Comparison of ENCODE assay signal across 1 cellular context in the genomic region with DNA sequence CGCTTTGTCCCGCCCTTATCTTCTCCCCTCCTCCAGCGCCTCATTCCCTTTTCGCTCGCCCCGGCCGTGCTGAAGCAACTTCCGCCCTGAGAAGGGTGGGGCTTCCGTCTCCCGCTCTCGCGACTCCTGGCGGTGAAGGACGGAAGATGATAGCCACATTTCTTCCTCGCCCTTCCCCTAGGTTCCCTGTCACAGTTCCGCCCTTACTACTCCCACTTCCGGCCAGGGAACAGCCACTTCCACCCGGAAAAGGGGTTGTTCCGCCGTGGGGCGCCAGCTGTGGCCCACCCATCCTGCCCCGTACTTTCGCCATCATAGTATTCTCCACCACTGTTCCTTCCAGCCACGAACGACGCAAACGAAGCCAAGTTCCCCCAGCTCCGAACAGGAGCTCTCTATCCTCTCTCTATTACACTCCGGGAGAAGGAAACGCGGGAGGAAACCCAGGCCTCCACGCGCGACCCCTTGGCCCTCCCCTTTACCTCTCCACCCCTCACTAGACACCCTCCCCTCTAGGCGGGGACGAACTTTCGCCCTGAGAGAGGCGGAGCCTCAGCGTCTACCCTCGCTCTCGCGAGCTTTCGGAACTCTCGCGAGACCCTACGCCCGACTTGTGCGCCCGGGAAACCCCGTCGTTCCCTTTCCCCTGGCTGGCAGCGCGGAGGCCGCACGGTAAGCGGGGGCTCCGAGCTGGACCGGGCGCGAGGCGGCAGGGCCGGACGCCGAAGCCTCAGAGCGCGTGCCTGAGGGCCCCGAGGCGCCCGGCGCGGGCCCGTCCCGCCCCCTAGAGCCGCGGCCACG.
TF ChIP-seq lines count a peak whose summit lies in the region.

A gene (plus strand): TSS at position 638 of the 801 bp plus-strand sequence. CDS start 520 bp downstream, outside the sequence.

TF ChIP-seq in HEK293, 187 proteins besides CTCF, POLR2A, EP300 and RAD21 (continued from another document and continues in another):
- TF ChIP-seq, protein P1, sequence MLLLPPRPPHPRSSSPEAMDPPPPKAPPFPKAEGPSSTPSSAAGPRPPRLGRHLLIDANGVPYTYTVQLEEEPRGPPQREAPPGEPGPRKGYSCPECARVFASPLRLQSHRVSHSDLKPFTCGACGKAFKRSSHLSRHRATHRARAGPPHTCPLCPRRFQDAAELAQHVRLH (tag by site-specific recombination; IDR thresholded peaks at IDR 0.05): peak; percentile 99
- TF ChIP-seq, protein P2, sequence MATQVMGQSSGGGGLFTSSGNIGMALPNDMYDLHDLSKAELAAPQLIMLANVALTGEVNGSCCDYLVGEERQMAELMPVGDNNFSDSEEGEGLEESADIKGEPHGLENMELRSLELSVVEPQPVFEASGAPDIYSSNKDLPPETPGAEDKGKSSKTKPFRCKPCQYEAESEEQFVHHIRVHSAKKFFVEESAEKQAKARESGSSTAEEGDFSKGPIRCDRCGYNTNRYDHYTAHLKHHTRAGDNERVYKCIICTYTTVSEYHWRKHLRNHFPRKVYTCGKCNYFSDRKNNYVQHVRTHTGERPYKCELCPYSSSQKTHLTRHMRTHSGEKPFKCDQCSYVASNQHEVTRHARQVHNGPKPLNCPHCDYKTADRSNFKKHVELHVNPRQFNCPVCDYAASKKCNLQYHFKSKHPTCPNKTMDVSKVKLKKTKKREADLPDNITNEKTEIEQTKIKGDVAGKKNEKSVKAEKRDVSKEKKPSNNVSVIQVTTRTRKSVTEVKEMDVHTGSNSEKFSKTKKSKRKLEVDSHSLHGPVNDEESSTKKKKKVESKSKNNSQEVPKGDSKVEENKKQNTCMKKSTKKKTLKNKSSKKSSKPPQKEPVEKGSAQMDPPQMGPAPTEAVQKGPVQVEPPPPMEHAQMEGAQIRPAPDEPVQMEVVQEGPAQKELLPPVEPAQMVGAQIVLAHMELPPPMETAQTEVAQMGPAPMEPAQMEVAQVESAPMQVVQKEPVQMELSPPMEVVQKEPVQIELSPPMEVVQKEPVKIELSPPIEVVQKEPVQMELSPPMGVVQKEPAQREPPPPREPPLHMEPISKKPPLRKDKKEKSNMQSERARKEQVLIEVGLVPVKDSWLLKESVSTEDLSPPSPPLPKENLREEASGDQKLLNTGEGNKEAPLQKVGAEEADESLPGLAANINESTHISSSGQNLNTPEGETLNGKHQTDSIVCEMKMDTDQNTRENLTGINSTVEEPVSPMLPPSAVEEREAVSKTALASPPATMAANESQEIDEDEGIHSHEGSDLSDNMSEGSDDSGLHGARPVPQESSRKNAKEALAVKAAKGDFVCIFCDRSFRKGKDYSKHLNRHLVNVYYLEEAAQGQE (tag by site-specific recombination; IDR thresholded peaks at IDR 0.05): 0 out of 2 replicates have a peak, but pooled peaks have one; percentile 58
- TF ChIP-seq ZNF423 (tag by site-specific recombination; IDR thresholded peaks at IDR 0.05) (no peak), ZNF747 (tag by site-specific recombination; IDR thresholded peaks at IDR 0.05) (no peak), KLF16 (tag by site-specific recombination; IDR thresholded peaks at IDR 0.05) (peak; percentile 100), ZNF677 (tag by site-specific recombination; IDR thresholded peaks at IDR 0.05) (peak; percentile 73), ZNF404 (tag by site-specific recombination; IDR thresholded peaks at IDR 0.05) (no peak), ZNF560 (tag by site-specific recombination; IDR thresholded peaks at IDR 0.05; ENCODE audit: borderline replicate concordance) (no peak), ZNF837 (tag by site-specific recombination; IDR thresholded peaks at IDR 0.05) (no peak), YY2 (tag by site-specific recombination; IDR thresholded peaks at IDR 0.05) (peak; percentile 95), ZNF76 (tag by site-specific recombination; IDR thresholded peaks at IDR 0.05; ENCODE audit: borderline replicate concordance, low read depth) (peak; percentile 90), ZBTB48 (tag by site-specific recombination; IDR thresholded peaks at IDR 0.05) (peak; percentile 96), PRDM1 (tag by site-specific recombination; IDR thresholded peaks at IDR 0.05) (peak; percentile 96), ZBTB20 (tag by site-specific recombination; IDR thresholded peaks at IDR 0.05) (peak; percentile 96), ZBTB7A (tag by site-specific recombination; IDR thresholded peaks at IDR 0.05; ENCODE audit: low read depth) (peak; percentile 100), ZNF544 (tag by site-specific recombination; IDR thresholded peaks at IDR 0.05) (no peak), BCL11A (tag by site-specific recombination; IDR thresholded peaks at IDR 0.05; ENCODE audit: low read depth) (peak; percentile 91), TRIM28 (IDR thresholded peaks at IDR 0.05; ENCODE audit: borderline replicate concordance, low read length) (peak; percentile 47; the same call in 1 of the 2 replicates), ZNF530 (tag by site-specific recombination; IDR thresholded peaks at IDR 0.05; ENCODE audit: low read depth) (no peak), ZNF48 (tag by site-specific recombination; IDR thresholded peaks at IDR 0.05) (no peak), ZNF133 (tag by site-specific recombination; IDR thresholded peaks at IDR 0.05) (no peak), ZNF292 (tag by site-specific recombination; IDR thresholded peaks at IDR 0.05; ENCODE audit: borderline replicate concordance, low read depth) (no peak), ZNF266 (tag by site-specific recombination; IDR thresholded peaks at IDR 0.05; ENCODE audit: low read depth) (no peak), ZNF391 (tag by site-specific recombination; IDR thresholded peaks at IDR 0.05; ENCODE audit: borderline replicate concordance, low read depth) (peak; percentile 86; the same call in 1 of the 2 replicates), ZNF624 (tag by site-specific recombination; IDR thresholded peaks at IDR 0.05) (no peak), ZNF670 (tag by site-specific recombination; IDR thresholded peaks at IDR 0.05; ENCODE audit: low read depth) (no peak), KLF10 (tag by site-specific recombination; IDR thresholded peaks at IDR 0.05) (peak; percentile 55), HOXD13 (CRISPR knock-in tag; IDR thresholded peaks at IDR 0.05; ENCODE audit: borderline replicate concordance) (no peak), ZNF658 (tag by site-specific recombination; IDR thresholded peaks at IDR 0.05) (no peak), ZNF274 (IDR thresholded peaks at IDR 0.05; ENCODE audit: low read length) (no peak), ZNF274 (tag by site-specific recombination; IDR thresholded peaks at IDR 0.05; ENCODE audit: borderline replicate concordance) (no peak), ZNF239 (tag by site-specific recombination; IDR thresholded peaks at IDR 0.05) (peak; percentile 74; the same call in 1 of the 2 replicates), ZNF19 (tag by site-specific recombination; IDR thresholded peaks at IDR 0.05; ENCODE audit: low read depth) (no peak), ZEB2 (tag by site-specific recombination; IDR thresholded peaks at IDR 0.05) (peak; percentile 98), GLIS2 (tag by site-specific recombination; IDR thresholded peaks at IDR 0.05) (peak; percentile 100), ZNF311 (tag by site-specific recombination; IDR thresholded peaks at IDR 0.05; ENCODE audit: borderline replicate concordance) (no peak), ZNF23 (tag by site-specific recombination; IDR thresholded peaks at IDR 0.05; ENCODE audit: borderline replicate concordance) (no peak)
- TF ChIP-seq, protein P3, sequence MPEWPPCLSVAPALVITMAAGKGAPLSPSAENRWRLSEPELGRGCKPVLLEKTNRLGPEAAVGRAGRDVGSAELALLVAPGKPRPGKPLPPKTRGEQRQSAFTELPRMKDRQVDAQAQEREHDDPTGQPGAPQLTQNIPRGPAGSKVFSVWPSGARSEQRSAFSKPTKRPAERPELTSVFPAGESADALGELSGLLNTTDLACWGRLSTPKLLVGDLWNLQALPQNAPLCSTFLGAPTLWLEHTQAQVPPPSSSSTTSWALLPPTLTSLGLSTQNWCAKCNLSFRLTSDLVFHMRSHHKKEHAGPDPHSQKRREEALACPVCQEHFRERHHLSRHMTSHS (tag by site-specific recombination; IDR thresholded peaks at IDR 0.05): no peak
- TF ChIP-seq, protein P4, sequence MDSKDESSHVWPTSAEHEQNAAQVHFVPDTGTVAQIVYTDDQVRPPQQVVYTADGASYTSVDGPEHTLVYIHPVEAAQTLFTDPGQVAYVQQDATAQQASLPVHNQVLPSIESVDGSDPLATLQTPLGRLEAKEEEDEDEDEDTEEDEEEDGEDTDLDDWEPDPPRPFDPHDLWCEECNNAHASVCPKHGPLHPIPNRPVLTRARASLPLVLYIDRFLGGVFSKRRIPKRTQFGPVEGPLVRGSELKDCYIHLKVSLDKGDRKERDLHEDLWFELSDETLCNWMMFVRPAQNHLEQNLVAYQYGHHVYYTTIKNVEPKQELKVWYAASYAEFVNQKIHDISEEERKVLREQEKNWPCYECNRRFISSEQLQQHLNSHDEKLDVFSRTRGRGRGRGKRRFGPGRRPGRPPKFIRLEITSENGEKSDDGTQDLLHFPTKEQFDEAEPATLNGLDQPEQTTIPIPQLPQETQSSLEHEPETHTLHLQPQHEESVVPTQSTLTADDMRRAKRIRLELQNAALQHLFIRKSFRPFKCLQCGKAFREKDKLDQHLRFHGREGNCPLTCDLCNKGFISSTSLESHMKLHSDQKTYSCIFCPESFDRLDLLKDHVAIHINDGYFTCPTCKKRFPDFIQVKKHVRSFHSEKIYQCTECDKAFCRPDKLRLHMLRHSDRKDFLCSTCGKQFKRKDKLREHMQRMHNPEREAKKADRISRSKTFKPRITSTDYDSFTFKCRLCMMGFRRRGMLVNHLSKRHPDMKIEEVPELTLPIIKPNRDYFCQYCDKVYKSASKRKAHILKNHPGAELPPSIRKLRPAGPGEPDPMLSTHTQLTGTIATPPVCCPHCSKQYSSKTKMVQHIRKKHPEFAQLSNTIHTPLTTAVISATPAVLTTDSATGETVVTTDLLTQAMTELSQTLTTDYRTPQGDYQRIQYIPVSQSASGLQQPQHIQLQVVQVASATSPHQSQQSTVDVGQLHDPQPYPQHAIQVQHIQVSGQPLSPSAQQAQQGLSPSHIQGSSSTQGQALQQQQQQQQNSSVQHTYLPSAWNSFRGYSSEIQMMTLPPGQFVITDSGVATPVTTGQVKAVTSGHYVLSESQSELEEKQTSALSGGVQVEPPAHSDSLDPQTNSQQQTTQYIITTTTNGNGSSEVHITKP (tag by site-specific recombination; IDR thresholded peaks at IDR 0.05): peak; percentile 100
- TF ChIP-seq, protein P5, sequence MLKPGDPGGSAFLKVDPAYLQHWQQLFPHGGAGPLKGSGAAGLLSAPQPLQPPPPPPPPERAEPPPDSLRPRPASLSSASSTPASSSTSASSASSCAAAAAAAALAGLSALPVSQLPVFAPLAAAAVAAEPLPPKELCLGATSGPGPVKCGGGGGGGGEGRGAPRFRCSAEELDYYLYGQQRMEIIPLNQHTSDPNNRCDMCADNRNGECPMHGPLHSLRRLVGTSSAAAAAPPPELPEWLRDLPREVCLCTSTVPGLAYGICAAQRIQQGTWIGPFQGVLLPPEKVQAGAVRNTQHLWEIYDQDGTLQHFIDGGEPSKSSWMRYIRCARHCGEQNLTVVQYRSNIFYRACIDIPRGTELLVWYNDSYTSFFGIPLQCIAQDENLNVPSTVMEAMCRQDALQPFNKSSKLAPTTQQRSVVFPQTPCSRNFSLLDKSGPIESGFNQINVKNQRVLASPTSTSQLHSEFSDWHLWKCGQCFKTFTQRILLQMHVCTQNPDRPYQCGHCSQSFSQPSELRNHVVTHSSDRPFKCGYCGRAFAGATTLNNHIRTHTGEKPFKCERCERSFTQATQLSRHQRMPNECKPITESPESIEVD (tag by site-specific recombination; IDR thresholded peaks at IDR 0.05): no peak
- TF ChIP-seq, protein P6, sequence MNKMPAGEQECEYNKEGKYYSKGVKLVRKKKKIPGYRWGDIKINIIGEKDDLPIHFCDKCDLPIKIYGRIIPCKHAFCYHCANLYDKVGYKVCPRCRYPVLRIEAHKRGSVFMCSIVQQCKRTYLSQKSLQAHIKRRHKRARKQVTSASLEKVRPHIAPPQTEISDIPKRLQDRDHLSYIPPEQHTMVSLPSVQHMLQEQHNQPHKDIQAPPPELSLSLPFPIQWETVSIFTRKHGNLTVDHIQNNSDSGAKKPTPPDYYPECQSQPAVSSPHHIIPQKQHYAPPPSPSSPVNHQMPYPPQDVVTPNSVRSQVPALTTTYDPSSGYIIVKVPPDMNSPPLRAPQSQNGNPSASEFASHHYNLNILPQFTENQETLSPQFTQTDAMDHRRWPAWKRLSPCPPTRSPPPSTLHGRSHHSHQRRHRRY (tag by site-specific recombination; IDR thresholded peaks at IDR 0.05): no peak
- TF ChIP-seq, protein P7, sequence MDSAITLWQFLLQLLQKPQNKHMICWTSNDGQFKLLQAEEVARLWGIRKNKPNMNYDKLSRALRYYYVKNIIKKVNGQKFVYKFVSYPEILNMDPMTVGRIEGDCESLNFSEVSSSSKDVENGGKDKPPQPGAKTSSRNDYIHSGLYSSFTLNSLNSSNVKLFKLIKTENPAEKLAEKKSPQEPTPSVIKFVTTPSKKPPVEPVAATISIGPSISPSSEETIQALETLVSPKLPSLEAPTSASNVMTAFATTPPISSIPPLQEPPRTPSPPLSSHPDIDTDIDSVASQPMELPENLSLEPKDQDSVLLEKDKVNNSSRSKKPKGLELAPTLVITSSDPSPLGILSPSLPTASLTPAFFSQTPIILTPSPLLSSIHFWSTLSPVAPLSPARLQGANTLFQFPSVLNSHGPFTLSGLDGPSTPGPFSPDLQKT (IDR thresholded peaks at IDR 0.05; ENCODE audit: borderline replicate concordance, low read depth, low read length): peak; percentile 65; the same call in 1 of the 2 replicates
- TF ChIP-seq, protein P8, sequence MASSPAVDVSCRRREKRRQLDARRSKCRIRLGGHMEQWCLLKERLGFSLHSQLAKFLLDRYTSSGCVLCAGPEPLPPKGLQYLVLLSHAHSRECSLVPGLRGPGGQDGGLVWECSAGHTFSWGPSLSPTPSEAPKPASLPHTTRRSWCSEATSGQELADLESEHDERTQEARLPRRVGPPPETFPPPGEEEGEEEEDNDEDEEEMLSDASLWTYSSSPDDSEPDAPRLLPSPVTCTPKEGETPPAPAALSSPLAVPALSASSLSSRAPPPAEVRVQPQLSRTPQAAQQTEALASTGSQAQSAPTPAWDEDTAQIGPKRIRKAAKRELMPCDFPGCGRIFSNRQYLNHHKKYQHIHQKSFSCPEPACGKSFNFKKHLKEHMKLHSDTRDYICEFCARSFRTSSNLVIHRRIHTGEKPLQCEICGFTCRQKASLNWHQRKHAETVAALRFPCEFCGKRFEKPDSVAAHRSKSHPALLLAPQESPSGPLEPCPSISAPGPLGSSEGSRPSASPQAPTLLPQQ (tag by site-specific recombination; IDR thresholded peaks at IDR 0.05): peak; percentile 95
- TF ChIP-seq, protein P9, sequence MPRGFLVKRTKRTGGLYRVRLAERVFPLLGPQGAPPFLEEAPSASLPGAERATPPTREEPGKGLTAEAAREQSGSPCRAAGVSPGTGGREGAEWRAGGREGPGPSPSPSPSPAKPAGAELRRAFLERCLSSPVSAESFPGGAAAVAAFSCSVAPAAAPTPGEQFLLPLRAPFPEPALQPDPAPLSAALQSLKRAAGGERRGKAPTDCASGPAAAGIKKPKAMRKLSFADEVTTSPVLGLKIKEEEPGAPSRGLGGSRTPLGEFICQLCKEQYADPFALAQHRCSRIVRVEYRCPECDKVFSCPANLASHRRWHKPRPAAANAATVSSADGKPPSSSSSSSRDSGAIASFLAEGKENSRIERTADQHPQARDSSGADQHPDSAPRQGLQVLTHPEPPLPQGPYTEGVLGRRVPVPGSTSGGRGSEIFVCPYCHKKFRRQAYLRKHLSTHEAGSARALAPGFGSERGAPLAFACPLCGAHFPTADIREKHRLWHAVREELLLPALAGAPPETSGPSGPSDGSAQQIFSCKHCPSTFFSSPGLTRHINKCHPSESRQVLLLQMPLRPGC (tag by site-specific recombination; IDR thresholded peaks at IDR 0.05): peak; percentile 82
